ENCODE assay signal across 9 cellular contexts in genomic region chr5:68285075-68285827, GRCh38.
A peak's percentile ranks its signal among the peaks of the same experiment; 100 is the strongest.
DNase-seq lines count a peak whose midpoint lies in the region; ATAC-seq, FAIRE-seq and TF ChIP-seq lines count a peak whose summit lies in the region.
"Had no signal": no experiment of that assay in that cellular context is flagged by ENCODE, and none has a peak within 500 bp of the region (broad histone marks: within the 10 kb centered on the region; RNA-seq: fewer than 3 reads in every experiment).

No MANE protein-coding gene starts in this region.

- H3K27ac ChIP-seq in pancreas (peak overlapping the region in 2 of 4 donors; percentile 46 to 57), RWPE1 (no peak overlapping the region)

- ATAC-seq in GM18858 (IDR thresholded peaks at IDR 0.05; ENCODE audit: unreplicated experiment): peak; percentile 27
- ATAC-seq in HG02642 (IDR thresholded peaks at IDR 0.05; ENCODE audit: poor library complexity, unreplicated experiment): peak; percentile 28
- ATAC-seq in activated naive CD4-positive, alpha-beta T cell treated with anti-CD3 and anti-CD28 coated beads, Interleukin-2, amount 50 U/mL, for 72 hours: peak in 1 of 2 donors; percentile 33
- peak; percentile 46 to 69 (median 50) for ATAC-seq in pancreas

- no peaks in the 10 kb centered on the region for H3K9me3 Mint-ChIP-seq in activated naive CD4-positive, alpha-beta T cell treated with anti-CD3 and anti-CD28 coated beads, Interleukin-2, amount 50 U/mL, for 72 hours

- peaks cover 0 to 13% (median 6%) of the 10 kb centered on the region in 3 donors for H3K36me3 ChIP-seq in pancreas
- H3K36me3 ChIP-seq in BE2C: peaks cover 12% of the 10 kb centered on the region

- peaks cover 10 to 38% (median 35%) of the 10 kb centered on the region in 3 donors for H3K4me1 ChIP-seq in pancreas
- H3K4me1 ChIP-seq in BE2C: peaks cover 29% of the 10 kb centered on the region

- FAIRE-seq in pancreas (lab: Jason Lieb, UNC) (peak; percentile 17), RCC 7860 (lab: Jason Lieb, UNC) (no peak)

- H3K27me3 ChIP-seq in pancreas: no peaks in the 10 kb centered on the region
- H3K27me3 ChIP-seq in BE2C: no peaks in the 10 kb centered on the region

- no peak overlapping the region for H3K4me3 ChIP-seq in pancreas
- H3K4me3 ChIP-seq in BE2C (ENCODE audit: low read depth, low read length): no peak overlapping the region

- WGBS in pancreas, 2 donors: 41 to 61% methylated on average over 3 of the region's 3 CpGs

- DNase-seq in activated naive CD4-positive, alpha-beta T cell treated with anti-CD3 and anti-CD28 coated beads, Interleukin-2, amount 50 U/mL, for 72 hours (ENCODE audit: low spot score in 2 of 2): no peak
- DNase-seq in pancreas (no peak), RWPE1 (ENCODE audit: low spot score) (no peak), RCC 7860 (ENCODE audit: low spot score) (no peak), BE2C (no peak), HuH-7 (ENCODE audit: low spot score) (no peak)
- DNase-seq: NCI-H2029 had no signal

- peak overlapping the region; percentile 4 to 73 for H3K27ac Mint-ChIP-seq in activated naive CD4-positive, alpha-beta T cell treated with anti-CD3 and anti-CD28 coated beads, Interleukin-2, amount 50 U/mL, for 72 hours

- intact Hi-C loops in pancreas (cut with DNase I): loop anchor here in 1 of 3 donors (5.0 to 10.0 kb wide), 2 partner anchors 172 to 680 kb away; no protein-coding TSS in a partner anchor

- TF ChIP-seq CTCF in pancreas (IDR thresholded peaks at IDR 0.05) (no peak), RWPE1 (conservative IDR thresholded peaks at IDR 0.05; ENCODE audit: low read depth) (no peak), BE2C (IDR thresholded peaks at IDR 0.05; ENCODE audit: low read depth, low read length) (no peak)

- CTCF ChIA-PET in RWPE1 (lab: Yijun Ruan, JAX): interaction anchor here (0.7 to 1.6 kb wide), 4 partner anchors 12 to 681 kb away, joined by 3 to 5 read pairs (median 4); no protein-coding TSS in a partner anchor

- no peaks in the 10 kb centered on the region for H3K9me3 ChIP-seq in pancreas
- no peaks in the 10 kb centered on the region for H3K9me3 ChIP-seq in BE2C

- peaks cover 4 to 37% of the 10 kb centered on the region in 2 donors for H3K36me3 Mint-ChIP-seq in activated naive CD4-positive, alpha-beta T cell treated with anti-CD3 and anti-CD28 coated beads, Interleukin-2, amount 50 U/mL, for 72 hours

- POLR2A ChIA-PET in RWPE1 (lab: Yijun Ruan, JAX; ENCODE audit: low non-redundant PET): no interaction called here
